In genomic region chr5:170719551-170719950, GRCh38 we compare ENCODE assay signal across 22 cellular contexts.
"Had no signal": no experiment of that assay in that cellular context is flagged by ENCODE, and none has a peak within 500 bp of the region (broad histone marks: within the 10 kb centered on the region; RNA-seq: fewer than 3 reads in every experiment).

No MANE protein-coding gene starts in this region.

- H3K4me3 Mint-ChIP-seq: dendritic cell treated with granulocyte-macrophage colony-stimulating factor and Interleukin-4, amounts not matched to agents 40 ng/mL and 50 ng/mL, for 4 days; mesothelial cell of epicardium; naive B cell had no signal

- DNase-seq: colonic mucosa; cortex of kidney; effector CD4-positive, alpha-beta T cell; effector memory CD4-positive, alpha-beta T cell; esophagus squamous epithelium; foreskin fibroblast; foreskin melanocyte; gastrocnemius medialis; glutamatergic neuron; head of caudate nucleus; heart right ventricle; hippocampal formation; kidney; kidney glomerular epithelial cell; left lung; left ventricle myocardium superior; lower lobe of right lung; mesenchymal stem cell; mucosa of descending colon; naive B cell had no signal

- H3K9me3 ChIP-seq: colonic mucosa, esophagus squamous epithelium, gastrocnemius medialis, heart right ventricle, left lung, lower lobe of right lung, mucosa of descending colon had no signal

- H3K27me3 ChIP-seq: colonic mucosa, heart right ventricle had no signal

- ATAC-seq: gastrocnemius medialis, heart right ventricle, left lung, left ventricle myocardium superior, lower lobe of right lung, mucosa of descending colon had no signal

- H3K4me1 Mint-ChIP-seq: naive B cell had no signal

- H3K4me1 ChIP-seq: colonic mucosa, esophagus squamous epithelium, gastrocnemius medialis, heart right ventricle, left lung, lower lobe of right lung had no signal

- H3K27ac ChIP-seq: colonic mucosa, esophagus squamous epithelium, gastrocnemius medialis, heart right ventricle, left lung, lower lobe of right lung had no signal

- H3K4me3 ChIP-seq: colonic mucosa, esophagus squamous epithelium, gastrocnemius medialis, heart right ventricle, left lung, lower lobe of right lung, mucosa of descending colon had no signal

- H3K27ac Mint-ChIP-seq: dendritic cell treated with granulocyte-macrophage colony-stimulating factor and Interleukin-4, amounts not matched to agents 40 ng/mL and 50 ng/mL, for 4 days; mesothelial cell of epicardium; naive B cell had no signal

- H3K36me3 Mint-ChIP-seq: naive B cell had no signal

- H3K9me3 Mint-ChIP-seq: dendritic cell treated with granulocyte-macrophage colony-stimulating factor and Interleukin-4, amounts not matched to agents 40 ng/mL and 50 ng/mL, for 4 days had no signal

- H3K36me3 ChIP-seq: colonic mucosa, esophagus squamous epithelium, gastrocnemius medialis, heart right ventricle, left lung, lower lobe of right lung had no signal
